Comparison of ENCODE assay signal across 21 cellular contexts in genomic region chr1:114270255-114271117, GRCh38.
"Had no signal": no experiment of that assay in that cellular context is flagged by ENCODE, and none has a peak within 500 bp of the region (broad histone marks: within the 10 kb centered on the region; RNA-seq: fewer than 3 reads in every experiment).

No MANE protein-coding gene starts in this region.

- H3K36me3 ChIP-seq: ascending aorta, brain microvascular endothelial cell, heart left ventricle, left ventricle myocardium inferior, spleen, transverse colon had no signal

- DNase-seq: activated CD4-positive, alpha-beta T cell treated with anti-CD3 and anti-CD28 coated beads for 36 hours; activated CD4-positive, CD25-positive, alpha-beta regulatory T cell; activated CD8-positive, alpha-beta T cell treated with anti-CD3 and anti-CD28 coated beads, Interleukin-2, amount 10 ng/mL, durations not matched to agents 7 days and 5 days; activated effector memory CD4-positive, alpha-beta T cell treated with Interleukin-2 at 50 U/mL for 16 hours; activated naive CD4-positive, alpha-beta T cell treated with anti-CD3 and anti-CD28 coated beads for 36 hours; activated naive CD8-positive, alpha-beta T cell treated with anti-CD3 and anti-CD28 coated beads for 36 hours; brain microvascular endothelial cell; cortex of kidney; effector memory CD8-positive, alpha-beta T cell; erythroblast; foreskin fibroblast; heart left ventricle; kidney glomerular epithelial cell; left ventricle myocardium inferior; naive thymus-derived CD4-positive, alpha-beta T cell; right cardiac atrium; spleen; stimulated activated naive CD4-positive, alpha-beta T cell; testis; transverse colon had no signal

- H3K9me3 ChIP-seq: ascending aorta, heart left ventricle, left ventricle myocardium inferior, spleen, testis, transverse colon had no signal

- H3K27me3 ChIP-seq: ascending aorta, brain microvascular endothelial cell, heart left ventricle, testis, transverse colon had no signal

- ATAC-seq: activated CD4-positive, alpha-beta T cell treated with anti-CD3 and anti-CD28 coated beads for 36 hours; activated CD8-positive, alpha-beta T cell treated with anti-CD3 and anti-CD28 coated beads, Interleukin-2, amount 10 ng/mL, durations not matched to agents 7 days and 5 days; heart left ventricle; naive thymus-derived CD4-positive, alpha-beta T cell; right cardiac atrium had no signal

- H3K27ac ChIP-seq: ascending aorta, brain microvascular endothelial cell, heart left ventricle, left ventricle myocardium inferior, spleen, testis, transverse colon had no signal

- H3K4me1 ChIP-seq: ascending aorta, spleen, testis, transverse colon had no signal

- H3K4me3 ChIP-seq: ascending aorta, heart left ventricle, left ventricle myocardium inferior, spleen, testis, transverse colon had no signal
